In genomic region chr4:123597586-123597985, GRCh38 we compare ENCODE assay signal across 18 cellular contexts.
DNase-seq lines count a peak whose midpoint lies in the region; TF ChIP-seq lines count a peak whose summit lies in the region.
"Had no signal": no experiment of that assay in that cellular context is flagged by ENCODE, and none has a peak within 500 bp of the region (broad histone marks: within the 10 kb centered on the region; RNA-seq: fewer than 3 reads in every experiment).

No MANE protein-coding gene starts in this region.

- peaks cover 5 to 20% (median 10%) of the 10 kb centered on the region in 3 donors for H3K4me1 ChIP-seq in esophagus squamous epithelium

- intact Hi-C loops in esophagus squamous epithelium (cut with DNase I): no loop called here

- no peaks in the 10 kb centered on the region for H3K9me3 ChIP-seq in esophagus squamous epithelium
- H3K9me3 ChIP-seq: BLaER1, colonic mucosa, heart right ventricle, pancreas, thyroid gland had no signal

- no peaks in the 10 kb centered on the region for H3K27me3 ChIP-seq in esophagus squamous epithelium
- H3K27me3 ChIP-seq: BLaER1, colonic mucosa, heart right ventricle, pancreas, thyroid gland had no signal

- H3K36me3 ChIP-seq in esophagus squamous epithelium: no peaks in the 10 kb centered on the region
- H3K36me3 ChIP-seq: BLaER1, colonic mucosa, heart right ventricle, pancreas, thyroid gland, WERI-Rb-1 had no signal

- no peak overlapping the region for H3K4me3 ChIP-seq in esophagus squamous epithelium
- H3K4me3 ChIP-seq: BLaER1, colonic mucosa, heart right ventricle, K562, pancreas, thyroid gland had no signal

- no peak for TF ChIP-seq CTCF in esophagus squamous epithelium (IDR thresholded peaks at IDR 0.05)

- H3K27ac ChIP-seq in esophagus squamous epithelium: no peak overlapping the region
- H3K27ac ChIP-seq: BLaER1, colonic mucosa, heart right ventricle, pancreas, thyroid gland, WERI-Rb-1 had no signal

- 45 to 46% methylated on average over 1 of the region's 1 CpG for WGBS in esophagus squamous epithelium, 2 donors

- no peak for TF ChIP-seq POLR2A in esophagus squamous epithelium (IDR thresholded peaks at IDR 0.05)

- DNase-seq in ELR (ENCODE audit: low read depth) (peak; percentile 21), amniotic epithelial cell (ENCODE audit: low read depth) (peak; percentile 80), fibroblast of peridontal ligament (ENCODE audit: extremely low read depth) (peak; percentile 43), renal cortical epithelial cell (ENCODE audit: low read depth) (peak; percentile 79), UCSD-AML1 (lab: John Stamatoyannopoulos, UW; ENCODE audit: unreplicated experiment) (no peak), GM19238 (ENCODE audit: insufficient read length, low spot score) (no peak), esophagus squamous epithelium (lab: John Stamatoyannopoulos, UW) (no peak), NCI-H2107 treated with DMSO at 0.1 percent for 48 hours (lab: John Stamatoyannopoulos, UW; ENCODE audit: unreplicated experiment) (no peak)
- DNase-seq: activated CD8-positive, alpha-beta T cell treated with anti-CD3 and anti-CD28 coated beads, Interleukin-2, amount 10 ng/mL, durations not matched to agents 7 days and 5 days; colonic mucosa; heart right ventricle; NCI-H1092 treated with DMSO at 0.1 percent for 48 hours; NCI-H748 treated with DMSO at 0.1 percent for 48 hours; pancreas; thyroid gland; WERI-Rb-1 had no signal

Comparison
In these comparisons a context has a peak if more than half of its experiments do, and no peak if none do; other contexts are left out.
1. DNase-seq: peak in ELR (single experiment), amniotic epithelial cell (single experiment), fibroblast of peridontal ligament (single experiment) and renal cortical epithelial cell (single experiment); none in UCSD-AML1 (single experiment), GM19238 (single experiment), esophagus squamous epithelium (single experiment) and NCI-H2107 treated with DMSO at 0.1 percent for 48 hours (single experiment).